ENCODE assay signal across 24 cellular contexts in genomic region chrX:108468486-108468885, GRCh38. TPM values are rescaled to one million over a fixed set of nuclear protein-coding genes. Genes with fewer than 3 reads are reported as not detected.
DNase-seq lines count a peak whose midpoint lies in the region; ATAC-seq lines count a peak whose summit lies in the region.
"Had no signal": no experiment of that assay in that cellular context is flagged by ENCODE, and none has a peak within 500 bp of the region (broad histone marks: within the 10 kb centered on the region; RNA-seq: fewer than 3 reads in every experiment).

No MANE protein-coding gene starts in this region.

- H3K4me1 ChIP-seq in adipocyte (ENCODE audit: control insufficient read depth, insufficient read depth, low read length) = no peaks in the 10 kb centered on the region
- H3K4me1 ChIP-seq: body of pancreas, colonic mucosa, testis had no signal

- H3K9me3 ChIP-seq in adipocyte (ENCODE audit: control insufficient read depth, low read length) = peaks cover 25% of the 10 kb centered on the region
- H3K9me3 ChIP-seq: body of pancreas, colonic mucosa, testis had no signal

- ATAC-seq in HG02610 (IDR thresholded peaks at IDR 0.05; ENCODE audit: unreplicated experiment) = no peak
- ATAC-seq: activated CD8-positive, alpha-beta memory T cell treated with anti-CD3 and anti-CD28 coated beads, Interleukin-2, amount 10 ng/mL, durations not matched to agents 7 days and 5 days; body of pancreas; left ventricle myocardium superior; stimulated activated memory B cell treated with anti-CD40 and anti-IgM and Interleukin-4, amounts not matched to agents 10 μg/mL and 1 μg/mL and 100 μg/mL, for 72 hours had no signal

- no peak overlapping the region for H3K4me3 ChIP-seq in adipocyte (ENCODE audit: low read length)
- H3K4me3 ChIP-seq: body of pancreas, colonic mucosa, skin epidermis, testis had no signal

- peak; percentile 2 for DNase-seq in GM03348 (ENCODE audit: low spot score)
- peak; percentile 72 for DNase-seq in adipocyte (ENCODE audit: low read depth)
- DNase-seq in fibroblast of gingiva (ENCODE audit: low read depth) = peak; percentile 66
- peak; percentile 53 for DNase-seq in myocyte (ENCODE audit: low read depth)
- no peak for DNase-seq in DMS 273 treated with DMSO at 0.1 percent for 48 hours (lab: John Stamatoyannopoulos, UW)
- no peak for DNase-seq in nucleus accumbens (lab: John Stamatoyannopoulos, UW)
- no peak for DNase-seq in NCI-H1930 (lab: John Stamatoyannopoulos, UW)
- DNase-seq: activated CD4-positive, alpha-beta T cell treated with anti-CD3 and anti-CD28 coated beads for 48 hours; activated CD8-positive, alpha-beta memory T cell treated with anti-CD3 and anti-CD28 coated beads, Interleukin-2, amount 10 ng/mL, durations not matched to agents 7 days and 5 days; body of pancreas; CD4-positive, CD25-positive, alpha-beta regulatory T cell; colonic mucosa; hippocampal formation; left ventricle myocardium superior; NCI-H2081 treated with DMSO at 0.1 percent for 48 hours; NCI-H446 treated with DMSO at 0.1 percent for 48 hours; stimulated activated CD4-positive, alpha-beta T cell treated with anti-CD3 and anti-CD28 coated beads, Interleukin-2, amount 100 ng/mL, for 24 hours; testis had no signal

- H3K9ac ChIP-seq in adipocyte (ENCODE audit: low read length) = no peak overlapping the region

- no peaks in the 10 kb centered on the region for H3K27me3 ChIP-seq in adipocyte (replicated peaks; ENCODE audit: control insufficient read depth, insufficient read depth, low read length)
- H3K27me3 ChIP-seq: body of pancreas, colonic mucosa, testis had no signal

- H3K36me3 ChIP-seq in adipocyte (ENCODE audit: control insufficient read depth, insufficient read depth, low read length, severe bottlenecking) = no peaks in the 10 kb centered on the region
- H3K36me3 ChIP-seq: colonic mucosa had no signal

RNA-seq across cellular contexts. Expression of gene COL4A5, which starts 28.8 kb away (rescaled TPM):
- total RNA-seq in myocyte = 40.0 and 72.2 TPM in 2 replicates
- 70.9 TPM for polyA plus RNA-seq in myocyte (2012)
- total RNA-seq: activated CD8-positive, alpha-beta memory T cell treated with anti-CD3 and anti-CD28 coated beads, Interleukin-2, amount 10 ng/mL, durations not matched to agents 7 days and 5 days; activated T-helper 1 cell treated with anti-CD3 and anti-CD28 coated beads, Interleukin-12 subunit alpha, Interleukin-12 subunit beta, Interleukin-2, Interleukin-4 antibody, amounts not matched to agents 30 ng/mL and 10 ng/mL and 1 ng/mL, durations not matched to agents 14 hours and 24 hours and 36 hours; CD4-positive, CD25-positive, alpha-beta regulatory T cell had no signal
- polyA plus RNA-seq: IgD-negative memory B cell had no signal

RNA-seq across cellular contexts. Expression of gene COL4A6, which starts 30.3 kb away (rescaled TPM):
- total RNA-seq in myocyte = 0.27 and 0.47 TPM in 2 replicates
- polyA plus RNA-seq in myocyte (2012) = 1.2 TPM
- total RNA-seq: activated CD8-positive, alpha-beta memory T cell treated with anti-CD3 and anti-CD28 coated beads, Interleukin-2, amount 10 ng/mL, durations not matched to agents 7 days and 5 days; activated T-helper 1 cell treated with anti-CD3 and anti-CD28 coated beads, Interleukin-12 subunit alpha, Interleukin-12 subunit beta, Interleukin-2, Interleukin-4 antibody, amounts not matched to agents 30 ng/mL and 10 ng/mL and 1 ng/mL, durations not matched to agents 14 hours and 24 hours and 36 hours; CD4-positive, CD25-positive, alpha-beta regulatory T cell; SK-MEL-5 had no signal
- polyA plus RNA-seq: CD4-positive, CD25-positive, alpha-beta regulatory T cell; IgD-negative memory B cell had no signal

Comparison
In these comparisons a context has a peak if more than half of its experiments do, and no peak if none do; other contexts are left out.
1. DNase-seq: peak in GM03348 (single experiment), adipocyte (single experiment), fibroblast of gingiva (single experiment) and myocyte (single experiment); none in DMS 273 treated with DMSO at 0.1 percent for 48 hours (single experiment), nucleus accumbens (0 of 56) and NCI-H1930 (0 of 2).